14 cellular contexts compared by ENCODE assay signal in genomic region chr18:3666526-3667254, GRCh38.
DNase-seq lines count a peak whose midpoint lies in the region; ATAC-seq, FAIRE-seq and TF ChIP-seq lines count a peak whose summit lies in the region.
"Had no signal": no experiment of that assay in that cellular context is flagged by ENCODE, and none has a peak within 500 bp of the region (broad histone marks: within the 10 kb centered on the region; RNA-seq: fewer than 3 reads in every experiment).

No MANE protein-coding gene starts in this region.

- POLR2A ChIA-PET in activated CD8-positive, alpha-beta T cell treated with anti-CD3 and anti-CD28 coated beads for 36 hours (lab: Charles Lee) = interaction anchor here (0.9 to 2.8 kb wide), 4 partner anchors 73 to 305 kb away, joined by 3 to 7 read pairs (median 5); no protein-coding TSS in a partner anchor

- no peak overlapping the region for H3K4me3 Mint-ChIP-seq in CD14-positive monocyte
- no peak overlapping the region for H3K4me3 Mint-ChIP-seq in activated CD8-positive, alpha-beta T cell treated with anti-CD3 and anti-CD28 coated beads for 36 hours
- H3K4me3 Mint-ChIP-seq in stimulated activated effector memory CD8-positive, alpha-beta T cell treated with anti-CD3 and anti-CD28 coated beads, Interleukin-12 subunit alpha, Interleukin-12 subunit beta, amount 100 ng/mL, for 72 hours = no peak overlapping the region
- H3K4me3 Mint-ChIP-seq: activated naive CD4-positive, alpha-beta T cell treated with anti-CD3 and anti-CD28 coated beads, Interleukin-2, amount 10 ng/mL, durations not matched to agents 7 days and 5 days had no signal

- H3K56ac ChIP-seq in mesendoderm (ENCODE audit: low read length) = no peak overlapping the region

- DNase-seq in CD14-positive monocyte (ENCODE audit: low spot score) = no peak
- no peak for DNase-seq in activated CD8-positive, alpha-beta T cell treated with anti-CD3 and anti-CD28 coated beads for 36 hours
- DNase-seq in mesendoderm = no peak
- no peak for DNase-seq in stimulated activated effector memory CD8-positive, alpha-beta T cell treated with anti-CD3 and anti-CD28 coated beads, Interleukin-12 subunit alpha, Interleukin-12 subunit beta, amount 100 ng/mL, for 72 hours (ENCODE audit: low spot score in 2 of 2)
- DNase-seq in SHP77 treated with DMSO at 0.1 percent for 48 hours (lab: John Stamatoyannopoulos, UW) = no peak
- DNase-seq in GM12892 (ENCODE audit: insufficient read length) = no peak

- H2AK5ac ChIP-seq in mesendoderm (ENCODE audit: low read length) = no peak overlapping the region

- H3K18ac ChIP-seq in mesendoderm (ENCODE audit: low read length) = no peak overlapping the region

- peak; percentile 41 for TF ChIP-seq CTCF in CD14-positive monocyte (IDR thresholded peaks at IDR 0.05)
- no peak for TF ChIP-seq CTCF in activated CD8-positive, alpha-beta T cell treated with anti-CD3 and anti-CD28 coated beads for 36 hours (IDR thresholded peaks at IDR 0.05)

- H2BK5ac ChIP-seq in mesendoderm (ENCODE audit: low read length) = no peak overlapping the region

- CTCF ChIA-PET in activated CD8-positive, alpha-beta T cell treated with anti-CD3 and anti-CD28 coated beads for 36 hours (lab: Charles Lee) = interaction anchor here (0.6 to 5.3 kb wide), 99 partner anchors 8 to 571 kb away, joined by 3 to 203 read pairs (median 6); no protein-coding TSS in a partner anchor

- peaks cover 29% of the 10 kb centered on the region for H3K4me1 Mint-ChIP-seq in CD14-positive monocyte
- peaks cover 16% of the 10 kb centered on the region for H3K4me1 Mint-ChIP-seq in activated CD8-positive, alpha-beta T cell treated with anti-CD3 and anti-CD28 coated beads for 36 hours (ENCODE audit: low read depth)
- peaks cover 6% of the 10 kb centered on the region for H3K4me1 Mint-ChIP-seq in stimulated activated effector memory CD8-positive, alpha-beta T cell treated with anti-CD3 and anti-CD28 coated beads, Interleukin-12 subunit alpha, Interleukin-12 subunit beta, amount 100 ng/mL, for 72 hours

- no peak overlapping the region for H3K4me2 ChIP-seq in mesendoderm (ENCODE audit: low read length)

- no peak overlapping the region for H3K23ac ChIP-seq in mesendoderm (ENCODE audit: low read length)

- no peak for FAIRE-seq in GM12892 (lab: Jason Lieb, UNC)

- ATAC-seq in HG02678 (IDR thresholded peaks at IDR 0.05; ENCODE audit: unreplicated experiment) (peak; percentile 8), HG03039 (IDR thresholded peaks at IDR 0.05; ENCODE audit: unreplicated experiment) (no peak)
- ATAC-seq in activated CD8-positive, alpha-beta T cell treated with anti-CD3 and anti-CD28 coated beads for 36 hours = peak; percentile 40
- no peak for ATAC-seq in stimulated activated effector memory CD8-positive, alpha-beta T cell treated with anti-CD3 and anti-CD28 coated beads, Interleukin-12 subunit alpha, Interleukin-12 subunit beta, amount 100 ng/mL, for 72 hours

- H3K4ac ChIP-seq in mesendoderm (ENCODE audit: low read depth, low read length) = no peak overlapping the region

- intact Hi-C loops in CD14-positive monocyte (cut with micrococcal nuclease) = loop anchor here (2.0 to 5.0 kb wide), 2 partner anchors 386 to 389 kb away; no protein-coding TSS in a partner anchor
- intact Hi-C loops in activated CD8-positive, alpha-beta T cell treated with anti-CD3 and anti-CD28 coated beads for 36 hours (cut with micrococcal nuclease) = loop anchor here (2.0 to 5.0 kb wide), 3 partner anchors 64 to 386 kb away; partner anchors contain the start of gene TGIF1

- no peaks in the 10 kb centered on the region for H3K36me3 Mint-ChIP-seq in CD14-positive monocyte
- no peaks in the 10 kb centered on the region for H3K36me3 Mint-ChIP-seq in activated CD8-positive, alpha-beta T cell treated with anti-CD3 and anti-CD28 coated beads for 36 hours (ENCODE audit: low read depth)
- no peaks in the 10 kb centered on the region for H3K36me3 Mint-ChIP-seq in stimulated activated effector memory CD8-positive, alpha-beta T cell treated with anti-CD3 and anti-CD28 coated beads, Interleukin-12 subunit alpha, Interleukin-12 subunit beta, amount 100 ng/mL, for 72 hours
- H3K36me3 Mint-ChIP-seq: activated naive CD4-positive, alpha-beta T cell treated with anti-CD3 and anti-CD28 coated beads, Interleukin-2, amount 10 ng/mL, durations not matched to agents 7 days and 5 days had no signal

- no peak for TF ChIP-seq POLR2A in GM12892 (IDR thresholded peaks at IDR 0.05; ENCODE audit: low read depth, low read length)

- H3K9me3 Mint-ChIP-seq in CD14-positive monocyte = peaks cover 0 to 2% (median 0%) of the 10 kb centered on the region in 7 donors
- no peaks in the 10 kb centered on the region for H3K9me3 Mint-ChIP-seq in activated CD8-positive, alpha-beta T cell treated with anti-CD3 and anti-CD28 coated beads for 36 hours
- no peaks in the 10 kb centered on the region for H3K9me3 Mint-ChIP-seq in stimulated activated effector memory CD8-positive, alpha-beta T cell treated with anti-CD3 and anti-CD28 coated beads, Interleukin-12 subunit alpha, Interleukin-12 subunit beta, amount 100 ng/mL, for 72 hours
- H3K9me3 Mint-ChIP-seq: activated naive CD4-positive, alpha-beta T cell treated with anti-CD3 and anti-CD28 coated beads, Interleukin-2, amount 10 ng/mL, durations not matched to agents 7 days and 5 days had no signal

- H3K79me1 ChIP-seq in mesendoderm (ENCODE audit: low read length) = no peaks in the 10 kb centered on the region

- no peaks in the 10 kb centered on the region for H3K79me2 ChIP-seq in mesendoderm (ENCODE audit: control insufficient read depth, insufficient read depth, low read length)

- no peak overlapping the region for H3K9ac ChIP-seq in mesendoderm (ENCODE audit: low read length)

- no peak overlapping the region for H3K4me3 ChIP-seq in mesendoderm (ENCODE audit: low read length)
- H3K4me3 ChIP-seq: body of pancreas, lung had no signal

- no peaks in the 10 kb centered on the region for H3K36me3 ChIP-seq in mesendoderm (ENCODE audit: control insufficient read depth, insufficient read depth, low read length)
- H3K36me3 ChIP-seq: BE2C, neutrophil had no signal

- H2BK15ac ChIP-seq in mesendoderm (replicated peaks; ENCODE audit: low read depth) = no peak overlapping the region

- WGBS in mesendoderm (ENCODE audit: extremely low coverage, insufficient coverage, low lambda C conversion rate) = no CpG with 5 or more reads among the region's 5 CpGs

- H3K4me1 ChIP-seq in mesendoderm (ENCODE audit: control insufficient read depth, low read depth, low read length) = peaks cover 5% of the 10 kb centered on the region
- H3K4me1 ChIP-seq: BE2C had no signal

- H3K27me3 Mint-ChIP-seq in CD14-positive monocyte (ENCODE audit: low read depth in 3 of 3) = peaks cover 0 to 3% (median 0%) of the 10 kb centered on the region in 3 donors
- H3K27me3 Mint-ChIP-seq in activated CD8-positive, alpha-beta T cell treated with anti-CD3 and anti-CD28 coated beads for 36 hours = no peaks in the 10 kb centered on the region

- no peak overlapping the region for H2BK120ac ChIP-seq in mesendoderm (ENCODE audit: low read depth, low read length)

- H3K27ac Mint-ChIP-seq in CD14-positive monocyte = no peak overlapping the region
- no peak overlapping the region for H3K27ac Mint-ChIP-seq in activated CD8-positive, alpha-beta T cell treated with anti-CD3 and anti-CD28 coated beads for 36 hours
- H3K27ac Mint-ChIP-seq in stimulated activated effector memory CD8-positive, alpha-beta T cell treated with anti-CD3 and anti-CD28 coated beads, Interleukin-12 subunit alpha, Interleukin-12 subunit beta, amount 100 ng/mL, for 72 hours = no peak overlapping the region
- H3K27ac Mint-ChIP-seq: activated naive CD4-positive, alpha-beta T cell treated with anti-CD3 and anti-CD28 coated beads, Interleukin-2, amount 10 ng/mL, durations not matched to agents 7 days and 5 days; T-helper 1 cell treated with Interleukin-12 subunit alpha and Interleukin-12 subunit beta and Interleukin-4 antibody, amounts not matched to agents 30 μg/mL and 1 μg/mL, for 36 hours had no signal

- H3K27ac ChIP-seq in mesendoderm (ENCODE audit: low read depth, low read length) = no peak overlapping the region

- no peaks in the 10 kb centered on the region for H3K27me3 ChIP-seq in mesendoderm (ENCODE audit: insufficient read depth, low read length, poor library complexity)
- H3K27me3 ChIP-seq: BE2C, body of pancreas, neutrophil had no signal

- no peak overlapping the region for H4K5ac ChIP-seq in mesendoderm (ENCODE audit: low read length)

- peak overlapping the region; percentile 77 for H4K8ac ChIP-seq in mesendoderm (ENCODE audit: low read depth, low read length)

Comparison
In these comparisons a context has a peak if more than half of its experiments do, and no peak if none do; other contexts are left out.
1. ATAC-seq: peak in HG02678 (single experiment) and activated CD8-positive, alpha-beta T cell treated with anti-CD3 and anti-CD28 coated beads for 36 hours (single experiment); none in stimulated activated effector memory CD8-positive, alpha-beta T cell treated with anti-CD3 and anti-CD28 coated beads, Interleukin-12 subunit alpha, Interleukin-12 subunit beta, amount 100 ng/mL, for 72 hours (single experiment) and HG03039 (single experiment).